ENCODE assay signal across 26 cellular contexts in genomic region chr7:45394117-45394708, GRCh38.
DNase-seq lines count a peak whose midpoint lies in the region; ATAC-seq, FAIRE-seq and TF ChIP-seq lines count a peak whose summit lies in the region.
"Had no signal": no experiment of that assay in that cellular context is flagged by ENCODE, and none has a peak within 500 bp of the region (broad histone marks: within the 10 kb centered on the region; RNA-seq: fewer than 3 reads in every experiment).

No MANE protein-coding gene starts in this region.

- no peaks in the 10 kb centered on the region for H3K4me1 ChIP-seq in vagina
- H3K4me1 ChIP-seq: Peyer's patch had no signal

- no peak for ATAC-seq in GM18520 (IDR thresholded peaks at IDR 0.05; ENCODE audit: unreplicated experiment)
- ATAC-seq: GM23338, HCT116 had no signal

- TF ChIP-seq CTCF in vagina (IDR thresholded peaks at IDR 0.05) (no peak), D721Med (IDR thresholded peaks at IDR 0.05; ENCODE audit: insufficient read depth, missing control alignments) (no peak)

- peak; percentile 1 for DNase-seq in H7
- DNase-seq in LoVo (ENCODE audit: low spot score): peak; percentile 42
- DNase-seq in ecto neural progenitor cell (ENCODE audit: low spot score): peak; percentile 6
- DNase-seq in vagina (ENCODE audit: extremely low spot score in 2 of 2): peak; percentile 14 to 54
- DNase-seq in D721Med (ENCODE audit: insufficient read length, low spot score): no peak
- DNase-seq in GM19238 (ENCODE audit: insufficient read length, low spot score): no peak
- DNase-seq: C1 segment of cervical spinal cord; CD4-positive, alpha-beta memory T cell; COR-L47; DMS 273 treated with DMSO at 0.1 percent for 48 hours; DND-41; NCI-H1092 treated with DMSO at 0.1 percent for 48 hours; NCI-H1436 treated with DMSO at 0.1 percent for 48 hours; NCI-H187 treated with DMSO at 0.1 percent for 48 hours; NCI-H2171 treated with DMSO at 0.1 percent for 48 hours; NCI-H345; NCI-H524; NCI-H748 treated with DMSO at 0.1 percent for 48 hours; Peyer's patch; SK-N-SH; SW 1271 had no signal

- H3K27ac ChIP-seq in vagina: no peak overlapping the region
- H3K27ac ChIP-seq: KMS-11, Peyer's patch had no signal

- intact Hi-C loops in vagina (cut with DNase I): no loop called here

- H3K36me3 ChIP-seq in H7 (replicated peaks; ENCODE audit: control insufficient read depth, insufficient read depth, low read length) (no peaks in the 10 kb centered on the region), vagina (no peaks in the 10 kb centered on the region)
- H3K36me3 ChIP-seq: Peyer's patch had no signal

- H3K27me3 ChIP-seq in H7 (ENCODE audit: control insufficient read depth, insufficient read depth, low read length) (peaks cover 33% of the 10 kb centered on the region; the same call in 1 of the 2 replicates), vagina (no peaks in the 10 kb centered on the region)
- H3K27me3 ChIP-seq: Peyer's patch had no signal

- no peak for TF ChIP-seq POLR2A in vagina (IDR thresholded peaks at IDR 0.05)

- no peaks in the 10 kb centered on the region for H3K9me3 ChIP-seq in vagina
- H3K9me3 ChIP-seq: SK-N-SH had no signal

- no peak for FAIRE-seq in D721Med (lab: Jason Lieb, UNC)
- FAIRE-seq: GM18507 had no signal

- H3K4me3 ChIP-seq in H7 (ENCODE audit: insufficient read depth, low read depth, low read length) (no peak overlapping the region), vagina (no peak overlapping the region)
- H3K4me3 ChIP-seq: GM23338, Peyer's patch had no signal

Comparison
In these comparisons a context has a peak if more than half of its experiments do, and no peak if none do; other contexts are left out.
1. DNase-seq: peak in H7 (single experiment), LoVo (single experiment), ecto neural progenitor cell (single experiment) and vagina (2 of 2); none in D721Med (single experiment) and GM19238 (single experiment).